Comparison of ENCODE assay signal across 13 cellular contexts in genomic region chr21:42592156-42592820, GRCh38.
A peak's percentile ranks its signal among the peaks of the same experiment; 100 is the strongest.
DNase-seq lines count a peak whose midpoint lies in the region; ATAC-seq, FAIRE-seq and TF ChIP-seq lines count a peak whose summit lies in the region.
"Had no signal": no experiment of that assay in that cellular context is flagged by ENCODE, and none has a peak within 500 bp of the region (broad histone marks: within the 10 kb centered on the region; RNA-seq: fewer than 3 reads in every experiment).

No MANE protein-coding gene starts in this region.

- H4K5ac ChIP-seq in H1 (ENCODE audit: insufficient read length, low read depth, low read length): no peak overlapping the region

- no peak overlapping the region for H2BK20ac ChIP-seq in H1 (ENCODE audit: low read length)

- no peak overlapping the region for H3K23ac ChIP-seq in H1 (ENCODE audit: insufficient read length)

- H4K20me1 ChIP-seq in Loucy (ENCODE audit: insufficient read depth, low read length, poor library complexity, severe bottlenecking) (no peaks in the 10 kb centered on the region), H1 (replicated peaks in 1 of 2; ENCODE audit: control insufficient read depth in 1 of 2, insufficient read depth in 2 of 2, low read length in 2 of 2) (peaks cover 0 to 2% of the 10 kb centered on the region in 2 experiments), neural progenitor cell (ENCODE audit: low read depth) (no peaks in the 10 kb centered on the region)

- H2AFZ ChIP-seq in Loucy (ENCODE audit: low read length): no peak overlapping the region
- no peak overlapping the region for H2AFZ ChIP-seq in H1 (ENCODE audit: low read length)
- H2AFZ ChIP-seq in neural progenitor cell (replicated peaks): no peak overlapping the region

- H3K9ac ChIP-seq in Loucy (ENCODE audit: low read depth, low read length, poor library complexity, severe bottlenecking) (peak overlapping the region; percentile 78), H1 (replicated peaks in 1 of 4; ENCODE audit: extremely low read depth in 1 of 4, low read depth in 3 of 4, low read length in 3 of 4) (no peak overlapping the region), neural progenitor cell (no peak overlapping the region)

- no peaks in the 10 kb centered on the region for H3K9me3 ChIP-seq in Loucy (ENCODE audit: insufficient read depth, low read depth, low read length)
- peaks cover 0 to 3% of the 10 kb centered on the region in 2 experiments; a peak in 1 of 4 replicates for H3K9me3 ChIP-seq in H1 (ENCODE audit: insufficient read depth in 2 of 2, low read depth in 1 of 2, low read length in 1 of 2)
- no peaks in the 10 kb centered on the region for H3K9me3 ChIP-seq in neural progenitor cell (ENCODE audit: low read depth)
- H3K9me3 ChIP-seq: SJSA1 had no signal

- peak overlapping the region; percentile 66 for H3K4me3 ChIP-seq in Loucy (ENCODE audit: low read length, poor library complexity, severe bottlenecking)
- H3K4me3 ChIP-seq in H1 (ENCODE audit: extremely low read depth in 1 of 4, insufficient read depth in 2 of 4, low read depth in 3 of 4, low read length in 4 of 4): no peak overlapping the region
- H3K4me3 ChIP-seq in neural progenitor cell: no peak overlapping the region
- H3K4me3 ChIP-seq: SJSA1 had no signal

- H3K9me2 ChIP-seq in Loucy (replicated peaks; ENCODE audit: low read depth, low read length): no peaks in the 10 kb centered on the region

- H2BK15ac ChIP-seq in H1 (ENCODE audit: low read length): no peak overlapping the region

- POLR2A ChIA-PET in H1 (lab: Charles Lee; ENCODE audit: partially characterized antibody): interaction anchor here (1.0 to 1.2 kb wide), 2 partner anchors 76 to 171 kb away, joined by 3 read pairs; no protein-coding TSS in a partner anchor

- H3F3A ChIP-seq in Loucy (ENCODE audit: low read depth): peaks cover 4% of the 10 kb centered on the region; the same call in 1 of the 2 replicates
- no peaks in the 10 kb centered on the region for H3F3A ChIP-seq in neural progenitor cell (ENCODE audit: low read depth)

- peaks cover 0 to 3% (median 1%) of the 10 kb centered on the region in 7 donors for H3K9me3 Mint-ChIP-seq in CD14-positive monocyte
- H3K9me3 Mint-ChIP-seq in neural progenitor cell: peaks cover 10% of the 10 kb centered on the region

- TF ChIP-seq RAD21 in H1 (IDR thresholded peaks at IDR 0.05 in 1 of 2, conservative IDR thresholded peaks at IDR 0.05 in 1 of 2; ENCODE audit: low read depth in 2 of 2, low read length in 2 of 2): no peak

- no peak for ATAC-seq in foreskin keratinocyte

- no peak overlapping the region for H2BK5ac ChIP-seq in H1 (ENCODE audit: low read depth, low read length)

- H3K4ac ChIP-seq in H1 (replicated peaks; ENCODE audit: insufficient read length, low read depth, low read length): no peak overlapping the region

- H3K4me3 Mint-ChIP-seq in CD14-positive monocyte: peak overlapping the region; percentile 30 to 31
- H3K4me3 Mint-ChIP-seq in neural progenitor cell: no peak overlapping the region

- H3K4me1 ChIP-seq in Loucy (ENCODE audit: insufficient read depth, low read length, poor library complexity, severe bottlenecking) (peaks cover 37% of the 10 kb centered on the region), H1 (replicated peaks in 1 of 4; ENCODE audit: control insufficient read depth in 3 of 4, insufficient read depth in 4 of 4, low read length in 3 of 4) (peaks cover 0 to 4% (median 2%) of the 10 kb centered on the region in 4 experiments; a peak in 5 of 7 replicates), neural progenitor cell (peaks cover 8% of the 10 kb centered on the region), foreskin keratinocyte (no peaks in the 10 kb centered on the region)

- TF ChIP-seq EP300 in H1 (IDR thresholded peaks at IDR 0.05; ENCODE audit: borderline replicate concordance in 1 of 2, low read depth in 2 of 2, low read length in 2 of 2): no peak

- no peaks in the 10 kb centered on the region for H3K36me3 Mint-ChIP-seq in CD14-positive monocyte
- H3K36me3 Mint-ChIP-seq in neural progenitor cell: no peaks in the 10 kb centered on the region

- H3K27ac Mint-ChIP-seq in CD14-positive monocyte (no peak overlapping the region), neural progenitor cell (peak overlapping the region; percentile 50)

- no peak overlapping the region for H2AK5ac ChIP-seq in H1 (ENCODE audit: low read depth, low read length)

- H3K27me3 ChIP-seq in Loucy (ENCODE audit: insufficient read depth, low read length, poor library complexity, severe bottlenecking): no peaks in the 10 kb centered on the region
- H3K27me3 ChIP-seq in H1 (replicated peaks in 1 of 4; ENCODE audit: control insufficient read depth in 3 of 4, extremely low read depth in 1 of 4, insufficient read depth in 3 of 4, low read length in 3 of 4): no peaks in the 10 kb centered on the region; a peak in 1 of 7 replicates
- peaks cover 11% of the 10 kb centered on the region for H3K27me3 ChIP-seq in neural progenitor cell
- no peaks in the 10 kb centered on the region for H3K27me3 ChIP-seq in foreskin keratinocyte
- H3K27me3 ChIP-seq: SJSA1 had no signal

- no peak overlapping the region for H4K8ac ChIP-seq in H1 (ENCODE audit: extremely low read depth, insufficient read depth, low read length)

- TF ChIP-seq CTCF in CD14-positive monocyte (IDR thresholded peaks at IDR 0.05) (no peak), Loucy (conservative IDR thresholded peaks at IDR 0.05; ENCODE audit: low read length) (no peak), H1 (IDR thresholded peaks at IDR 0.05; ENCODE audit: control extremely low read depth in 1 of 3, insufficient read depth in 1 of 3, low read depth in 1 of 3, low read length in 3 of 3) (no peak), neural progenitor cell (IDR thresholded peaks at IDR 0.05) (no peak), foreskin keratinocyte (conservative IDR thresholded peaks at IDR 0.05) (no peak)

- DNase-seq in CD14-positive monocyte (ENCODE audit: low spot score) (no peak), H1 (ENCODE audit: low read depth in 1 of 2, low spot score in 2 of 2) (no peak), neural progenitor cell (ENCODE audit: low spot score) (no peak), foreskin keratinocyte (no peak), dermis blood vessel endothelial cell (no peak), GF-D8 (lab: John Stamatoyannopoulos, UW) (no peak)
- DNase-seq: COR-L47, EL, HCEC 1CT, IMR-90, RPMI8226 had no signal

- peaks cover 11% of the 10 kb centered on the region for H3K4me1 Mint-ChIP-seq in CD14-positive monocyte
- peaks cover 4% of the 10 kb centered on the region for H3K4me1 Mint-ChIP-seq in neural progenitor cell

- H3K14ac ChIP-seq in H1 (ENCODE audit: insufficient read length): no peak overlapping the region

- no peak for TF ChIP-seq POLR2A in H1 (IDR thresholded peaks at IDR 0.05; ENCODE audit: control extremely low read depth in 1 of 2, low read depth in 2 of 2, low read length in 2 of 2)

- H4K91ac ChIP-seq in H1 (replicated peaks; ENCODE audit: insufficient read length, low read length): no peak overlapping the region

- no peak overlapping the region for H3K18ac ChIP-seq in H1 (ENCODE audit: extremely low read depth, low read length)

- H3K27ac ChIP-seq in H1 (ENCODE audit: low read depth, low read length) (no peak overlapping the region), neural progenitor cell (no peak overlapping the region), foreskin keratinocyte (no peak overlapping the region)
- H3K27ac ChIP-seq: SJSA1 had no signal

- no peak overlapping the region for H2BK120ac ChIP-seq in H1 (replicated peaks; ENCODE audit: low read depth, low read length)

- peaks cover 3% of the 10 kb centered on the region for H3K79me1 ChIP-seq in H1 (ENCODE audit: low read depth, low read length)

- 0 out of 2 replicates have a peak overlapping the region, but pooled peaks have one; percentile 18 for H2BK12ac ChIP-seq in H1 (ENCODE audit: low read depth, low read length)

- FAIRE-seq in H1 (lab: Jason Lieb, UNC): no peak

- H3K36me3 ChIP-seq in Loucy (ENCODE audit: insufficient read depth, low read length) (no peaks in the 10 kb centered on the region), H1 (ENCODE audit: control insufficient read depth in 2 of 4, insufficient read depth in 4 of 4, low read length in 3 of 4) (no peaks in the 10 kb centered on the region), neural progenitor cell (no peaks in the 10 kb centered on the region)
- H3K36me3 ChIP-seq: SJSA1 had no signal

- H3K23me2 ChIP-seq in H1 (ENCODE audit: low read depth, low read length): no peaks in the 10 kb centered on the region

- WGBS in H1 (ENCODE audit: extremely low coverage in 1 of 2, insufficient coverage in 1 of 2, insufficient read length in 1 of 2, insufficient replicate concordance in 2 of 2, low coverage in 1 of 2, low lambda C conversion rate in 2 of 2, missing lambda C conversion rate in 1 of 2), 2 experiments: 89% methylated on average over 19 of the region's 19 CpGs; no CpG with 5 or more reads in 1 of the 2 experiments

- CTCF ChIA-PET in H1 (lab: Charles Lee; ENCODE audit: partially characterized antibody): interaction anchor here (0.7 to 4.1 kb wide), 39 partner anchors 10 to 230 kb away, joined by 3 to 18 read pairs (median 6); partner anchors contain the start of gene PDE9A

- peaks cover 0 to 8% (median 2%) of the 10 kb centered on the region in 3 donors for H3K27me3 Mint-ChIP-seq in CD14-positive monocyte (ENCODE audit: low read depth in 3 of 3)
- peaks cover 11% of the 10 kb centered on the region for H3K27me3 Mint-ChIP-seq in neural progenitor cell (ENCODE audit: insufficient read depth, low read depth)

- H3K4me2 ChIP-seq in Loucy (ENCODE audit: low read depth, low read length, poor library complexity, severe bottlenecking) (peak overlapping the region; percentile 83), H1 (ENCODE audit: insufficient read depth in 1 of 2, low read depth in 2 of 2, low read length in 2 of 2) (no peak overlapping the region), neural progenitor cell (no peak overlapping the region)

- intact Hi-C loops in CD14-positive monocyte (cut with micrococcal nuclease): loop anchor here in 1 of 2 donors (2.0 kb wide), 1 partner anchor 227 kb away; no protein-coding TSS in a partner anchor

- peaks cover 12% of the 10 kb centered on the region; the same call in 1 of the 2 replicates for H3K79me2 ChIP-seq in Loucy (ENCODE audit: insufficient read depth, low read length)
- H3K79me2 ChIP-seq in H1 (ENCODE audit: control insufficient read depth in 1 of 2, insufficient read depth in 2 of 2, low read length in 2 of 2): no peaks in the 10 kb centered on the region
- H3K79me2 ChIP-seq in neural progenitor cell (ENCODE audit: low read depth): no peaks in the 10 kb centered on the region

- no peak overlapping the region for H3K56ac ChIP-seq in H1 (replicated peaks; ENCODE audit: insufficient read length, low read depth, low read length)

TF ChIP-seq in H1, 55 proteins besides CTCF, POLR2A, EP300 and RAD21 (continues in another document):
- TF ChIP-seq, protein P1, sequence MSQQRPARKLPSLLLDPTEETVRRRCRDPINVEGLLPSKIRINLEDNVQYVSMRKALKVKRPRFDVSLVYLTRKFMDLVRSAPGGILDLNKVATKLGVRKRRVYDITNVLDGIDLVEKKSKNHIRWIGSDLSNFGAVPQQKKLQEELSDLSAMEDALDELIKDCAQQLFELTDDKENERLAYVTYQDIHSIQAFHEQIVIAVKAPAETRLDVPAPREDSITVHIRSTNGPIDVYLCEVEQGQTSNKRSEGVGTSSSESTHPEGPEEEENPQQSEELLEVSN (IDR thresholded peaks at IDR 0.05): no peak
- no peak for TF ChIP-seq ZNF274 (IDR thresholded peaks at IDR 0.05; ENCODE audit: borderline replicate concordance, extremely low read depth, low read length)
- no peak for TF ChIP-seq POU5F1 (IDR thresholded peaks at IDR 0.05; ENCODE audit: low read depth, low read length)
